In the genomic region with DNA sequence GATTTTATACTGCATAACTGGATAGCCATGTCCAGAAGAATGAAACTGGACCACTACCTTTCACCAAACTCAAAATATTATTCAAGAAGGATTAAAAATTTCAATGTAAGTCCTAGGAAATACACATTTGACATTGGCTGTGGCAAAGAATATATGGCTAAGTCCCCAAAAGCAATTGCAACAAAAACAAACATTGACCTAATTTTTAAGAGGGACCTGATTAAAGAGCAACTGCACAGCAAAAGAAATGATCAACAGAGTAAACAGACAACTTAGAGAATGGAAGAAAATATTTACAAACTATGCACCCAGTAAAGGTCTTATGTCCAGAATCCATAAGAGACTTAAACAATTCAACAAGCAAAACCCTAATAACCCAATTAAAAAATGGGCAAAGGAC, we compare ENCODE assay signal across 27 cellular contexts.
"Had no signal": no experiment of that assay in that cellular context is flagged by ENCODE, and none has a peak within 500 bp of the region (broad histone marks: within the 10 kb centered on the region; RNA-seq: fewer than 3 reads in every experiment).

No MANE protein-coding gene starts in this region.

- H3K9me3 ChIP-seq: stomach, suprapubic skin, testis, thoracic aorta, thyroid gland, tibial artery, tibial nerve, transverse colon, upper lobe of left lung, upper lobe of right lung, uterus, vagina had no signal

- DNase-seq: stimulated activated CD4-positive, alpha-beta T cell treated with anti-CD3 and anti-CD28 coated beads, Interleukin-2, amount 100 ng/mL, for 48 hours; stimulated activated CD4-positive, alpha-beta T cell treated with anti-CD3 and anti-CD28 coated beads, Interleukin-4, amount 100 ng/mL, for 1 hour; stimulated activated CD4-positive, alpha-beta T cell treated with anti-CD3 and anti-CD28 coated beads, Interleukin-4, amount 100 ng/mL, for 24 hours; stimulated activated CD4-positive, alpha-beta T cell treated with anti-CD3 and anti-CD28 coated beads, Interleukin-4, amount 100 ng/mL, for 4 hours; stimulated activated CD8-positive, alpha-beta memory T cell treated with anti-CD3 and anti-CD28 coated beads, Interleukin-4, amount 100 ng/mL, for 48 hours; stimulated activated naive B cell treated with anti-CD40 and anti-IgM and Interleukin-4, amounts not matched to agents 10 μg/mL and 1 μg/mL and 100 μg/mL, for 72 hours; stimulated activated naive CD4-positive, alpha-beta T cell; stimulated activated naive CD4-positive, alpha-beta T cell treated with Interleukin-2 at 50 U/mL for 16 hours; stimulated activated naive CD8-positive, alpha-beta T cell treated with anti-CD3 and anti-CD28 coated beads, Interleukin-15, amount 100 ng/mL, for 72 hours; stimulated activated naive CD8-positive, alpha-beta T cell treated with anti-CD3 and anti-CD28 coated beads, Interleukin-15, Interleukin-2, amounts not matched to agents 100 U/mL and 50 U/mL, for 24 hours; stomach; substantia nigra; testis; thyroid gland; tibial artery; transverse colon; trophoblast cell; upper lobe of left lung; upper lobe of right lung; uterus had no signal

- H3K27ac ChIP-seq: stomach, suprapubic skin, testis, thoracic aorta, thyroid gland, tibial artery, tibial nerve, transverse colon, upper lobe of left lung, upper lobe of right lung, uterus, vagina had no signal

- H3K36me3 ChIP-seq: stomach, suprapubic skin, thoracic aorta, thyroid gland, tibial artery, tibial nerve, transverse colon, upper lobe of left lung, upper lobe of right lung, uterus, vagina had no signal

- H3K4me1 ChIP-seq: stomach, suprapubic skin, testis, thyroid gland, tibial artery, tibial nerve, transverse colon, upper lobe of left lung, upper lobe of right lung, uterus, vagina had no signal

- H3K4me3 ChIP-seq: stomach, suprapubic skin, testis, thoracic aorta, thyroid gland, tibial artery, tibial nerve, transverse colon, upper lobe of left lung, upper lobe of right lung, uterus, vagina had no signal

- FAIRE-seq: urothelium cell line had no signal

- ATAC-seq: stimulated activated effector memory CD8-positive, alpha-beta T cell treated with anti-CD3 and anti-CD28 coated beads, Interleukin-12 subunit alpha, Interleukin-12 subunit beta, amount 100 ng/mL, for 72 hours; stimulated activated memory B cell treated with anti-CD40 and anti-IgM and Interleukin-4, amounts not matched to agents 10 μg/mL and 1 μg/mL and 100 μg/mL, for 72 hours; stimulated activated naive B cell treated with anti-CD40 and anti-IgM and Interleukin-4, amounts not matched to agents 10 μg/mL and 1 μg/mL and 100 μg/mL, for 72 hours; stimulated activated naive CD8-positive, alpha-beta T cell treated with anti-CD3 and anti-CD28 coated beads, Interleukin-15, amount 100 ng/mL, for 72 hours; stimulated activated naive CD8-positive, alpha-beta T cell treated with anti-CD3 and anti-CD28 coated beads, Interleukin-15, Interleukin-2, amounts not matched to agents 100 U/mL and 50 U/mL, for 24 hours; upper lobe of right lung had no signal

- H3K27me3 ChIP-seq: stomach, suprapubic skin, testis, thyroid gland, tibial artery, tibial nerve, transverse colon, upper lobe of left lung, upper lobe of right lung, uterus, vagina had no signal
